13 cellular contexts compared by ENCODE assay signal in the genomic region with DNA sequence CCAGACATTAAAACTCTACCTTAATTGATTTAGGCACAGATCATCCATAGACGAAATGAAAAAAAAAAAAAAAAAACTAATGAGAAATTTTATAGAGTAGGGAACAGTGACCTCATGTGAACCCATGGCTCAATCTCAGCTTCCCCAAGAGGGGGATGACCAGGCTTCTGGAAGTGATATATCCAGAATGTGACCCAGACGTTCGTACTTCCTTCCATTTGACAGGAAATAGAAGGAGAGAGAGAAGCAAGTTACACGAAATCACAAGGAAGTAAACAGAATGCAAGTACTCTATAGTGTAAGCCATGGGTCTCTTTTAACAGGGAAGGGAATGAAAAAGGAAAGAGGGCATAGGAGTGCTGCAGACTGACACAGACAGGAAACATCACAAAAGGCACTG. TPM values are rescaled to one million over a fixed set of nuclear protein-coding genes. Genes with fewer than 3 reads are reported as not detected.
DNase-seq lines count a peak whose midpoint lies in the region; ATAC-seq lines count a peak whose summit lies in the region.
"Had no signal": no experiment of that assay in that cellular context is flagged by ENCODE, and none has a peak within 500 bp of the region (broad histone marks: within the 10 kb centered on the region; RNA-seq: fewer than 3 reads in every experiment).

No MANE protein-coding gene starts in this region.

- WGBS in mesodermal cell (ENCODE audit: insufficient coverage in 2 of 2), 2 experiments, result 76 to 78% methylated on average over 3 to 4 of the region's 4 CpGs

- no peak for DNase-seq in stimulated activated naive CD8-positive, alpha-beta T cell treated with anti-CD3 and anti-CD28 coated beads, Interleukin-15, Interleukin-2, amounts not matched to agents 100 U/mL and 50 U/mL, for 24 hours
- no peak for DNase-seq in central memory CD8-positive, alpha-beta T cell (ENCODE audit: low spot score in 2 of 2)
- no peak for DNase-seq in NCI-H774 (lab: John Stamatoyannopoulos, UW)
- DNase-seq in T-helper 2 cell treated with Interferon-gamma antibody and Interleukin-4, amounts not matched to agents 5 μg/mL and 100 μg/mL, for 36 hours (ENCODE audit: low spot score), result no peak
- DNase-seq: activated T-cell treated with anti-CD3 and anti-CD28 coated beads for 4 hours; stimulated activated CD4-positive, alpha-beta T cell treated with anti-CD3 and anti-CD28 coated beads, Interleukin-4, amount 100 ng/mL, for 24 hours; T-helper 1 cell; thyroid gland had no signal

- H3K4me1 Mint-ChIP-seq in stimulated activated naive CD8-positive, alpha-beta T cell treated with anti-CD3 and anti-CD28 coated beads, Interleukin-15, Interleukin-2, amounts not matched to agents 100 ng/mL and 50 ng/mL, for 24 hours (ENCODE audit: low read depth), result peaks cover 81% of the 10 kb centered on the region
- H3K4me1 Mint-ChIP-seq in central memory CD8-positive, alpha-beta T cell, result peaks cover 67% of the 10 kb centered on the region
- H3K4me1 Mint-ChIP-seq in T-helper 2 cell treated with Interferon-gamma antibody and Interleukin-4, amounts not matched to agents 5 μg/mL and 100 μg/mL, for 36 hours (ENCODE audit: low read depth), result peaks cover 43% of the 10 kb centered on the region

- H3K36me3 Mint-ChIP-seq in stimulated activated naive CD8-positive, alpha-beta T cell treated with anti-CD3 and anti-CD28 coated beads, Interleukin-15, Interleukin-2, amounts not matched to agents 100 ng/mL and 50 ng/mL, for 24 hours (ENCODE audit: low read depth), result peaks cover 73% of the 10 kb centered on the region
- H3K36me3 Mint-ChIP-seq in central memory CD8-positive, alpha-beta T cell (ENCODE audit: insufficient read depth), result peaks cover 14% of the 10 kb centered on the region
- H3K36me3 Mint-ChIP-seq in T-helper 2 cell treated with Interferon-gamma antibody and Interleukin-4, amounts not matched to agents 5 μg/mL and 100 μg/mL, for 36 hours (ENCODE audit: low read depth), result peaks cover 46% of the 10 kb centered on the region

- no peaks in the 10 kb centered on the region for H3K9me3 ChIP-seq in mesodermal cell (ENCODE audit: control insufficient read depth, low read length)
- H3K9me3 ChIP-seq: thyroid gland had no signal

- no peak overlapping the region for H3K4me3 ChIP-seq in mesodermal cell (ENCODE audit: extremely low read depth, insufficient read depth, low read length, poor library complexity, severe bottlenecking)
- H3K4me3 ChIP-seq: neural progenitor cell, thyroid gland had no signal

- peaks cover 14% of the 10 kb centered on the region for H3K4me1 ChIP-seq in mesodermal cell (ENCODE audit: control insufficient read depth, insufficient read depth, low read length, poor library complexity, severe bottlenecking)

- no peaks in the 10 kb centered on the region for H3K9me3 Mint-ChIP-seq in stimulated activated naive CD8-positive, alpha-beta T cell treated with anti-CD3 and anti-CD28 coated beads, Interleukin-15, Interleukin-2, amounts not matched to agents 100 ng/mL and 50 ng/mL, for 24 hours
- no peaks in the 10 kb centered on the region for H3K9me3 Mint-ChIP-seq in central memory CD8-positive, alpha-beta T cell
- H3K9me3 Mint-ChIP-seq in T-helper 2 cell treated with Interferon-gamma antibody and Interleukin-4, amounts not matched to agents 5 μg/mL and 100 μg/mL, for 36 hours, result no peaks in the 10 kb centered on the region

- H3K27ac Mint-ChIP-seq in stimulated activated naive CD8-positive, alpha-beta T cell treated with anti-CD3 and anti-CD28 coated beads, Interleukin-15, Interleukin-2, amounts not matched to agents 100 ng/mL and 50 ng/mL, for 24 hours, result peak overlapping the region; percentile 38
- peak overlapping the region; percentile 63 for H3K27ac Mint-ChIP-seq in central memory CD8-positive, alpha-beta T cell (ENCODE audit: low read depth)
- no peak overlapping the region for H3K27ac Mint-ChIP-seq in T-helper 2 cell treated with Interferon-gamma antibody and Interleukin-4, amounts not matched to agents 5 μg/mL and 100 μg/mL, for 36 hours
- H3K27ac Mint-ChIP-seq: neural progenitor cell had no signal

- peaks cover 67% of the 10 kb centered on the region for H3K36me3 ChIP-seq in mesodermal cell (ENCODE audit: control insufficient read depth, insufficient read depth, low read length)

- H3K27me3 Mint-ChIP-seq in stimulated activated naive CD8-positive, alpha-beta T cell treated with anti-CD3 and anti-CD28 coated beads, Interleukin-15, Interleukin-2, amounts not matched to agents 100 ng/mL and 50 ng/mL, for 24 hours, result no peaks in the 10 kb centered on the region
- no peaks in the 10 kb centered on the region for H3K27me3 Mint-ChIP-seq in central memory CD8-positive, alpha-beta T cell
- H3K27me3 Mint-ChIP-seq in T-helper 2 cell treated with Interferon-gamma antibody and Interleukin-4, amounts not matched to agents 5 μg/mL and 100 μg/mL, for 36 hours (ENCODE audit: low read depth), result no peaks in the 10 kb centered on the region

- H3K27ac ChIP-seq in mesodermal cell (ENCODE audit: low read depth, low read length, severe bottlenecking), result peak overlapping the region; percentile 18
- H3K27ac ChIP-seq: neural progenitor cell, thyroid gland had no signal

- no peak for ATAC-seq in stimulated activated naive CD8-positive, alpha-beta T cell treated with anti-CD3 and anti-CD28 coated beads, Interleukin-15, Interleukin-2, amounts not matched to agents 100 U/mL and 50 U/mL, for 24 hours
- ATAC-seq in central memory CD8-positive, alpha-beta T cell (replicated peaks; ENCODE audit: extremely low read depth, poor library complexity, severe bottlenecking), result no peak
- no peak for ATAC-seq in HG03469 (IDR thresholded peaks at IDR 0.05; ENCODE audit: unreplicated experiment)
- no peak for ATAC-seq in HG02642 (IDR thresholded peaks at IDR 0.05; ENCODE audit: poor library complexity, unreplicated experiment)

- no peak overlapping the region for H3K4me3 Mint-ChIP-seq in stimulated activated naive CD8-positive, alpha-beta T cell treated with anti-CD3 and anti-CD28 coated beads, Interleukin-15, Interleukin-2, amounts not matched to agents 100 ng/mL and 50 ng/mL, for 24 hours
- H3K4me3 Mint-ChIP-seq in central memory CD8-positive, alpha-beta T cell, result peak overlapping the region; percentile 31
- H3K4me3 Mint-ChIP-seq in T-helper 2 cell treated with Interferon-gamma antibody and Interleukin-4, amounts not matched to agents 5 μg/mL and 100 μg/mL, for 36 hours, result no peak overlapping the region
- H3K4me3 Mint-ChIP-seq: neural progenitor cell had no signal

RNA-seq across cellular contexts. Expression of gene FOXN3, which starts 10.1 kb away (rescaled TPM):
- 43.1 TPM for polyA plus RNA-seq in mesodermal cell (2013, experiment 1 of 2)
- 34.7 TPM for polyA plus RNA-seq in mesodermal cell (2013, experiment 2 of 2)
